Comparison of ENCODE assay signal across 8 cellular contexts in the genomic region with DNA sequence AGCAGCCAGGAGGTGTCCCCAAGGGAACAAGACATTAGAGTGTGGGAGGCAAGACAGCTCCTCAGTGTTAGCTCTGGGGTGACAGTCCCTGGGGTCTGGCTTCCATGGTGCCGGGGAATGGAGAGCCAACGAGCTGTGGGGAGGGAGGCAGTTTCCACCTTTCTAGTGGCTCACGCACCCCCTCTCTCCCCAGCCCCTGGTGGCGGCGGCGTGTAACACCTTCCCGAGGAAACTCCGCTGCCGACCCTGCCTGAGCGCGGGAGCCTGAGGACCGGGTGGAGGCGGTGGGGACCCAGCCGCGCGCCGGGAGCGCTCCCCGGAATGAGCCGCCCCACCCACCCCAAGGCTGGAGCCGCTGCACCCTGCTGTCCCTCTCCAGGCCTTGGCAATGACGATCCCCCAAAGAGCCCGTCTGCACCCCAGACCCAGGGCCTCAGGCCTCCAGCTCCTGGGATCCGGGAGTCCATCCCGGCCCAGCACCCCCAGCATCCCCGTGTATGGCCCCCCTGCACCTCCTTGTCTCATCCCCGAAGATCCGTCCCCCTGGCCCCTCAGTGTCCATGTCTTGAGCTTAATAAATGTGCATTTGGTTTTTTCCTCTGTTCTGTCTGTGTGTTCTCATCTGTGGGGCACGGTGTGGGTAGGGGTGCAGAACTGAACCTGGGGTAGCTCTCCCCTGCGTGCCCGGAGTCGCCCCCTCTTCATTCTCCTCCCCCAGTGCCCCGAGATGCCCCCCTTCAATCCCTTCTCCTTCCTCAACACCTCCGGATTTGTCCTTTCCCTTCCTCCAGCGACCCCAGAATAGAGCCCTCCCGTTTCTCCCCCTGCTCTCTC. TPM values are rescaled to one million over a fixed set of nuclear protein-coding genes. Genes with fewer than 3 reads are reported as not detected.
A peak's percentile ranks its signal among the peaks of the same experiment; 100 is the strongest.
DNase-seq lines count a peak whose midpoint lies in the region; ATAC-seq and TF ChIP-seq lines count a peak whose summit lies in the region.

No MANE protein-coding gene starts in this region.

- H3K23me2 ChIP-seq in H9 (ENCODE audit: insufficient read length, low read depth, low read length, poor library complexity, severe bottlenecking) = peaks cover 19% of the 10 kb centered on the region

- no peak overlapping the region for H3K18ac ChIP-seq in H9 (ENCODE audit: insufficient read length, low read depth, low read length)

- H3K27me3 ChIP-seq in H9 (ENCODE audit: insufficient read depth, low read length) = no peaks in the 10 kb centered on the region
- H3K27me3 ChIP-seq in SJCRH30 = peaks cover 26% of the 10 kb centered on the region
- no peaks in the 10 kb centered on the region for H3K27me3 ChIP-seq in iPS DF 6.9 (ENCODE audit: control insufficient read depth, insufficient read depth, low read length)

- peak; percentile 76 for TF ChIP-seq CTCF in H9 (conservative IDR thresholded peaks at IDR 0.05)

- H3K4ac ChIP-seq in H9 (ENCODE audit: low read depth, low read length) = no peak overlapping the region

- H3K79me1 ChIP-seq in H9 (ENCODE audit: insufficient read depth, low read depth, low read length, poor library complexity, severe bottlenecking) = no peaks in the 10 kb centered on the region

- no peak overlapping the region for H3K9ac ChIP-seq in H9 (ENCODE audit: extremely low read depth, insufficient read length, low read length)

- no peaks in the 10 kb centered on the region; a peak in 1 of 5 replicates for H3K9me3 Mint-ChIP-seq in H9
- no peaks in the 10 kb centered on the region for H3K9me3 Mint-ChIP-seq in activated naive CD4-positive, alpha-beta T cell treated with anti-CD3 and anti-CD28 coated beads, Interleukin-2, amount 50 U/mL, for 24 hours

- ATAC-seq in GM18861 (IDR thresholded peaks at IDR 0.05; ENCODE audit: unreplicated experiment) = no peak
- no peak for ATAC-seq in GM19452 (IDR thresholded peaks at IDR 0.05; ENCODE audit: unreplicated experiment)

- no peak overlapping the region for H2BK20ac ChIP-seq in H9 (ENCODE audit: low read depth, low read length, poor library complexity, severe bottlenecking)

- H2AK5ac ChIP-seq in H9 (ENCODE audit: insufficient read length, low read length) = no peak overlapping the region

- WGBS in H9 (ENCODE audit: extremely low coverage, insufficient read length, low lambda C conversion rate) = no CpG with 5 or more reads among the region's 36 CpGs
- no CpG with 5 or more reads among the region's 36 CpGs for WGBS in iPS DF 6.9 (ENCODE audit: insufficient coverage, insufficient read length)

- H4K20me1 ChIP-seq in H9 (ENCODE audit: control insufficient read depth, insufficient read depth, insufficient read length) = no peaks in the 10 kb centered on the region

- no peak overlapping the region for H3K27ac ChIP-seq in H9 (ENCODE audit: insufficient read length, low read depth, low read length)
- H3K27ac ChIP-seq in SJCRH30 = no peak overlapping the region
- H3K27ac ChIP-seq in iPS DF 6.9 (ENCODE audit: low read length) = no peak overlapping the region

- H3K9me3 ChIP-seq in H9 (ENCODE audit: control insufficient read depth, low read depth, low read length) (no peaks in the 10 kb centered on the region), SJCRH30 (replicated peaks) (no peaks in the 10 kb centered on the region), iPS DF 6.9 (ENCODE audit: control insufficient read depth, insufficient read depth, low read length) (no peaks in the 10 kb centered on the region)

- peak overlapping the region; percentile 47; the same call in 1 of the 2 replicates for H3K4me3 ChIP-seq in SJCRH30
- H3K4me3 ChIP-seq in iPS DF 6.9 (ENCODE audit: low read length) = peak overlapping the region; percentile 71; the same call in 1 of the 2 replicates

- H4K8ac ChIP-seq in H9 (replicated peaks; ENCODE audit: insufficient read length, low read depth, low read length) = no peak overlapping the region

- H2AFZ ChIP-seq in H9 (ENCODE audit: low read length) = no peak overlapping the region

- peak overlapping the region in 1 of 3 experiments; percentile 92; a peak in 2 of 7 replicates for H3K27ac Mint-ChIP-seq in H9
- H3K27ac Mint-ChIP-seq in activated naive CD4-positive, alpha-beta T cell treated with anti-CD3 and anti-CD28 coated beads, Interleukin-2, amount 50 U/mL, for 24 hours = peak overlapping the region; percentile 100

- H2BK5ac ChIP-seq in H9 (ENCODE audit: insufficient read length, low read length) = no peak overlapping the region

- peak overlapping the region; percentile 68 for H3K4me2 ChIP-seq in H9 (ENCODE audit: insufficient read depth, insufficient read length, low read length)

- no peak overlapping the region for H4K91ac ChIP-seq in H9 (ENCODE audit: insufficient read length, low read depth, low read length)

- peak; percentile 81 for DNase-seq in AG08396 (ENCODE audit: low spot score)
- DNase-seq in H9 = peak; percentile 71
- no peak for DNase-seq in SJCRH30
- DNase-seq in iPS DF 6.9 (ENCODE audit: low read depth, low spot score) = no peak
- DNase-seq in stimulated activated CD4-positive, alpha-beta T cell treated with anti-CD3 and anti-CD28 coated beads, Interleukin-12 subunit alpha, Interleukin-12 subunit beta, amount 100 ng/mL, for 48 hours (ENCODE audit: low read depth in 2 of 3, low spot score in 1 of 3) = peak; percentile 69 to 77 (median 74)

- no peak overlapping the region for H3K23ac ChIP-seq in H9 (ENCODE audit: insufficient read length, low read depth, low read length)

- no peak overlapping the region for H3K14ac ChIP-seq in H9 (ENCODE audit: insufficient read depth, low read length)

- no peak overlapping the region for H4K5ac ChIP-seq in H9 (ENCODE audit: insufficient read length, low read depth, low read length)

- peaks cover 49 to 55% of the 10 kb centered on the region in 2 experiments for H3K4me1 Mint-ChIP-seq in H9
- peaks cover 43% of the 10 kb centered on the region for H3K4me1 Mint-ChIP-seq in activated naive CD4-positive, alpha-beta T cell treated with anti-CD3 and anti-CD28 coated beads, Interleukin-2, amount 50 U/mL, for 24 hours

- H3K36me3 ChIP-seq in SJCRH30 = no peaks in the 10 kb centered on the region
- no peaks in the 10 kb centered on the region for H3K36me3 ChIP-seq in iPS DF 6.9 (ENCODE audit: control insufficient read depth, insufficient read depth, low read length)

- H3K36me3 Mint-ChIP-seq in H9 (ENCODE audit: insufficient read depth in 1 of 3, low read depth in 3 of 3) = peaks cover 14 to 20% (median 19%) of the 10 kb centered on the region in 3 experiments; a peak in 6 of 7 replicates
- H3K36me3 Mint-ChIP-seq in activated naive CD4-positive, alpha-beta T cell treated with anti-CD3 and anti-CD28 coated beads, Interleukin-2, amount 50 U/mL, for 24 hours = peaks cover 21% of the 10 kb centered on the region

- H2BK15ac ChIP-seq in H9 (ENCODE audit: low read depth, low read length) = no peak overlapping the region

- no peak overlapping the region for H3T11ph ChIP-seq in H9 (ENCODE audit: low read length)

- no peak overlapping the region for H3K56ac ChIP-seq in H9 (ENCODE audit: insufficient read length, low read depth, low read length)

- no peak overlapping the region for H2BK120ac ChIP-seq in H9 (ENCODE audit: low read depth, low read length, poor library complexity, severe bottlenecking)

- peaks cover 2% of the 10 kb centered on the region; the same call in 1 of the 2 replicates for H3K27me3 Mint-ChIP-seq in H9 (ENCODE audit: low read depth)
- H3K27me3 Mint-ChIP-seq in activated naive CD4-positive, alpha-beta T cell treated with anti-CD3 and anti-CD28 coated beads, Interleukin-2, amount 50 U/mL, for 24 hours = no peaks in the 10 kb centered on the region

- H3K4me1 ChIP-seq in H9 (ENCODE audit: insufficient read depth, low read length) (peaks cover 10% of the 10 kb centered on the region; the same call in 1 of the 2 replicates), SJCRH30 (no peaks in the 10 kb centered on the region), iPS DF 6.9 (ENCODE audit: control insufficient read depth, insufficient read depth, low read length) (peaks cover 7% of the 10 kb centered on the region; the same call in 1 of the 2 replicates)

- no peak overlapping the region for H2BK12ac ChIP-seq in H9 (ENCODE audit: insufficient read length, low read depth, low read length)

- no peaks in the 10 kb centered on the region; the same call in 1 of the 2 replicates for H3K79me2 ChIP-seq in H9 (ENCODE audit: insufficient read depth, low read length)

- peak overlapping the region; percentile 93 to 97 for H3K4me3 Mint-ChIP-seq in H9
- peak overlapping the region; percentile 99 for H3K4me3 Mint-ChIP-seq in activated naive CD4-positive, alpha-beta T cell treated with anti-CD3 and anti-CD28 coated beads, Interleukin-2, amount 50 U/mL, for 24 hours

RNA-seq across cellular contexts. Expression of a gene that starts 0.6 kb away (rescaled TPM):
- total RNA-seq in H9 (2021) = 83.7 and 100 TPM in 2 replicates
- total RNA-seq in SJCRH30 (2014; rRNA removed; shearing (Covaris generic)) = 4.0 and 6.6 TPM in 2 replicates

RNA-seq across cellular contexts. Expression of a gene that starts 10.9 kb away (rescaled TPM):
- 8.2 and 9.0 TPM in 2 replicates for total RNA-seq in H9 (2021)
- not detected in 2 replicates for total RNA-seq in SJCRH30 (2014; rRNA removed; shearing (Covaris generic))

RNA-seq across cellular contexts. Expression of a gene that starts 15.3 kb away (rescaled TPM):
- total RNA-seq in H9 (2021) = 6.8 and 7.7 TPM in 2 replicates
- total RNA-seq in SJCRH30 (2014; rRNA removed; shearing (Covaris generic)) = not detected in 2 replicates

RNA-seq across cellular contexts. Expression of a gene that starts 19.1 kb away (rescaled TPM):
- total RNA-seq in H9 (2021) = 2.6 and 3.2 TPM in 2 replicates
- not detected in 2 replicates for total RNA-seq in SJCRH30 (2014; rRNA removed; shearing (Covaris generic))

RNA-seq across cellular contexts. Expression of a gene that starts 38.3 kb away (rescaled TPM):
- 1.5 TPM in 2 replicates for total RNA-seq in H9 (2021)
- total RNA-seq in SJCRH30 (2014; rRNA removed; shearing (Covaris generic)) = not detected in 2 replicates

Comparison
In these comparisons a context has a peak if more than half of its experiments do, and no peak if none do; other contexts are left out.
1. DNase-seq: peak in AG08396 (single experiment), H9 (single experiment) and stimulated activated CD4-positive, alpha-beta T cell treated with anti-CD3 and anti-CD28 coated beads, Interleukin-12 subunit alpha, Interleukin-12 subunit beta, amount 100 ng/mL, for 48 hours (3 of 3); none in SJCRH30 (0 of 2) and iPS DF 6.9 (single experiment).
2. RNA of a gene that starts 0.6 kb away (total RNA-seq): 83.7 to 100 TPM in H9; 4.0 to 6.6 TPM in SJCRH30; every median in the first group is over 10 times any median in the second.